In genomic region chr4:30437316-30437715, GRCh38 we compare ENCODE assay signal across 26 cellular contexts.
DNase-seq lines count a peak whose midpoint lies in the region; ATAC-seq, FAIRE-seq and TF ChIP-seq lines count a peak whose summit lies in the region.
"Had no signal": no experiment of that assay in that cellular context is flagged by ENCODE, and none has a peak within 500 bp of the region (broad histone marks: within the 10 kb centered on the region; RNA-seq: fewer than 3 reads in every experiment).

No MANE protein-coding gene starts in this region.

- H3K36me3 ChIP-seq in RWPE2 (ENCODE audit: low read depth) (no peaks in the 10 kb centered on the region), bronchial epithelial cell (ENCODE audit: control insufficient read depth, insufficient read depth, low read length) (no peaks in the 10 kb centered on the region), aorta (ENCODE audit: control insufficient read depth in 1 of 2, insufficient read depth in 2 of 2, low read length in 1 of 2) (no peaks in the 10 kb centered on the region)
- H3K36me3 ChIP-seq: BE2C, BLaER1 had no signal

- 70 to 75% methylated on average over 3 of the region's 3 CpGs for WGBS in aorta, 2 donors

- intact Hi-C loops in aorta (cut with DNase I), result no loop called here

- TF ChIP-seq CTCF in RWPE2 (IDR thresholded peaks at IDR 0.05; ENCODE audit: poor library complexity, severe bottlenecking), result no peak
- TF ChIP-seq CTCF in bronchial epithelial cell (IDR thresholded peaks at IDR 0.05; ENCODE audit: insufficient read depth, low read length, severe bottlenecking), result no peak
- TF ChIP-seq CTCF in foreskin keratinocyte (conservative IDR thresholded peaks at IDR 0.05), result no peak

- H3K4me1 ChIP-seq in RWPE2 (ENCODE audit: insufficient read depth, poor library complexity, severe bottlenecking), result peaks cover 4% of the 10 kb centered on the region
- no peaks in the 10 kb centered on the region for H3K4me1 ChIP-seq in foreskin keratinocyte
- H3K4me1 ChIP-seq in aorta (ENCODE audit: control insufficient read depth in 1 of 2, insufficient read depth in 2 of 2, low read length in 2 of 2), result no peaks in the 10 kb centered on the region
- H3K4me1 ChIP-seq: BE2C, BLaER1 had no signal

- H3K27me3 ChIP-seq in RWPE2 (ENCODE audit: insufficient read depth, poor library complexity, severe bottlenecking), result no peaks in the 10 kb centered on the region
- no peaks in the 10 kb centered on the region for H3K27me3 ChIP-seq in bronchial epithelial cell (ENCODE audit: control insufficient read depth, insufficient read depth, low read length)
- H3K27me3 ChIP-seq in foreskin keratinocyte, result no peaks in the 10 kb centered on the region
- no peaks in the 10 kb centered on the region for H3K27me3 ChIP-seq in aorta (ENCODE audit: control insufficient read depth in 1 of 2, insufficient read depth in 2 of 2, low read length in 1 of 2)
- H3K27me3 ChIP-seq: BE2C, BLaER1 had no signal

- H3K27ac ChIP-seq in RWPE2 (ENCODE audit: poor library complexity, severe bottlenecking), result no peak overlapping the region
- no peak overlapping the region for H3K27ac ChIP-seq in foreskin keratinocyte
- no peak overlapping the region for H3K27ac ChIP-seq in aorta (ENCODE audit: low read depth in 1 of 2, low read length in 2 of 2)
- H3K27ac ChIP-seq: BLaER1 had no signal

- H3K9me3 ChIP-seq in RWPE2 (ENCODE audit: severe bottlenecking) (no peaks in the 10 kb centered on the region), aorta (ENCODE audit: control insufficient read depth, low read length) (no peaks in the 10 kb centered on the region)
- H3K9me3 ChIP-seq: BE2C, BLaER1 had no signal

- FAIRE-seq in bronchial epithelial cell (lab: Jason Lieb, UNC), result no peak
- FAIRE-seq in urothelium cell line (lab: Jason Lieb, UNC), result peak; percentile 63
- FAIRE-seq: A204.1, GM12878, GM12892, GM18507 had no signal

- peak; percentile 46; the same call in 1 of the 3 replicates for ATAC-seq in RWPE2 (ENCODE audit: low read depth)
- ATAC-seq in foreskin keratinocyte, result no peak
- no peak for ATAC-seq in HG03095 (IDR thresholded peaks at IDR 0.05; ENCODE audit: unreplicated experiment)
- ATAC-seq in HG03135 (IDR thresholded peaks at IDR 0.05; ENCODE audit: unreplicated experiment), result no peak
- no peak for ATAC-seq in aorta (ENCODE audit: low FRiP score)
- ATAC-seq: GM12878 had no signal

- no peak overlapping the region for H3K4me3 ChIP-seq in RWPE2 (ENCODE audit: severe bottlenecking)
- H3K4me3 ChIP-seq in bronchial epithelial cell (ENCODE audit: low read depth, low read length), result no peak overlapping the region
- H3K4me3 ChIP-seq in aorta (ENCODE audit: low read length in 2 of 2), result no peak overlapping the region
- H3K4me3 ChIP-seq: BLaER1, GM12878 had no signal

- no peak for DNase-seq in RWPE2 (ENCODE audit: low spot score)
- peak; percentile 89 for DNase-seq in bronchial epithelial cell (ENCODE audit: low read depth)
- DNase-seq in foreskin keratinocyte, result peak; percentile 23 to 30
- no peak for DNase-seq in urothelium cell line (ENCODE audit: low spot score)
- DNase-seq in aorta, result no peak
- DNase-seq: 8988T; ACHN; BE2C; C1 segment of cervical spinal cord; CD4-positive, alpha-beta memory T cell; CD4-positive, CD25-positive, alpha-beta regulatory T cell; CD8-positive, alpha-beta memory T cell; COR-L47; DMS 273 treated with DMSO at 0.1 percent for 48 hours; DMS153; DMS79; DND-41; EL; GDM1 had no signal

Comparison
In these comparisons a context has a peak if more than half of its experiments do, and no peak if none do; other contexts are left out.
1. DNase-seq: peak in bronchial epithelial cell (single experiment) and foreskin keratinocyte (2 of 2); none in RWPE2 (single experiment), urothelium cell line (single experiment) and aorta (0 of 2).